Comparison of ENCODE assay signal across 2 cellular contexts in the genomic region with DNA sequence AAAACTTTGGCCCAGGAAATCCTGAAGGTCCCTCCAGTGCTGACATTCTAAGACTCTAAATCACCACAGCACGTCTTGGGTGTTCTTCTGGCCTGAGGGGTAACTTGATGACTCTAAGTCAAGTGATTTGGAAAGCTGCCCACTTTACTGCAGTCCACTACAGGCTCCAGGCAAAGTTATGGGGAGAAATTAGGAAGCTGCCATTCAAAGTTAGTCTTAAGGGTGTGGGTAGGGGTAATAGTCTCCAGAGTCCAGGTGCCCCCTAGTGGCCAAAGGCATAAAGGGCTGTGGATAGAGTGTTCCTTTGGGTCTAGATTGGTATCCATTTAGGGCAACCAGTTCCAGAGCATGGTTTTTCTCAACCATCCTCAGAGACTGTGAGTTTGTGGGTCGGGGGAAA.
TF ChIP-seq lines count a peak whose summit lies in the region.

No MANE protein-coding gene starts in this region.

TF ChIP-seq in HEK293, 187 proteins besides CTCF, POLR2A, EP300 and RAD21 (continued from another document):
- TF ChIP-seq, protein P1, sequence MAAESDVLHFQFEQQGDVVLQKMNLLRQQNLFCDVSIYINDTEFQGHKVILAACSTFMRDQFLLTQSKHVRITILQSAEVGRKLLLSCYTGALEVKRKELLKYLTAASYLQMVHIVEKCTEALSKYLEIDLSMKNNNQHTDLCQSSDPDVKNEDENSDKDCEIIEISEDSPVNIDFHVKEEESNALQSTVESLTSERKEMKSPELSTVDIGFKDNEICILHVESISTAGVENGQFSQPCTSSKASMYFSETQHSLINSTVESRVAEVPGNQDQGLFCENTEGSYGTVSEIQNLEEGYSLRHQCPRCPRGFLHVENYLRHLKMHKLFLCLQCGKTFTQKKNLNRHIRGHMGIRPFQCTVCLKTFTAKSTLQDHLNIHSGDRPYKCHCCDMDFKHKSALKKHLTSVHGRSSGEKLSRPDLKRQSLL (tag by site-specific recombination; IDR thresholded peaks at IDR 0.05) = 0 out of 2 replicates have a peak, but pooled peaks have one; percentile 41
- no peak for TF ChIP-seq ZNF140 (tag by site-specific recombination; IDR thresholded peaks at IDR 0.05)
- TF ChIP-seq, protein P2, sequence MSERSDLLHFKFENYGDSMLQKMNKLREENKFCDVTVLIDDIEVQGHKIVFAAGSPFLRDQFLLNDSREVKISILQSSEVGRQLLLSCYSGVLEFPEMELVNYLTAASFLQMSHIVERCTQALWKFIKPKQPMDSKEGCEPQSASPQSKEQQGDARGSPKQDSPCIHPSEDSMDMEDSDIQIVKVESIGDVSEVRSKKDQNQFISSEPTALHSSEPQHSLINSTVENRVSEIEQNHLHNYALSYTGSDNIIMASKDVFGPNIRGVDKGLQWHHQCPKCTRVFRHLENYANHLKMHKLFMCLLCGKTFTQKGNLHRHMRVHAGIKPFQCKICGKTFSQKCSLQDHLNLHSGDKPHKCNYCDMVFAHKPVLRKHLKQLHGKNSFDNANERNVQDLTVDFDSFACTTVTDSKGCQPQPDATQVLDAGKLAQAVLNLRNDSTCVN (tag by site-specific recombination; optimal IDR thresholded peaks at IDR 0.05) = no peak

TF ChIP-seq in WTC11, 78 proteins besides CTCF, POLR2A, EP300 and RAD21 (continued from another document):
- TF ChIP-seq, protein P3, sequence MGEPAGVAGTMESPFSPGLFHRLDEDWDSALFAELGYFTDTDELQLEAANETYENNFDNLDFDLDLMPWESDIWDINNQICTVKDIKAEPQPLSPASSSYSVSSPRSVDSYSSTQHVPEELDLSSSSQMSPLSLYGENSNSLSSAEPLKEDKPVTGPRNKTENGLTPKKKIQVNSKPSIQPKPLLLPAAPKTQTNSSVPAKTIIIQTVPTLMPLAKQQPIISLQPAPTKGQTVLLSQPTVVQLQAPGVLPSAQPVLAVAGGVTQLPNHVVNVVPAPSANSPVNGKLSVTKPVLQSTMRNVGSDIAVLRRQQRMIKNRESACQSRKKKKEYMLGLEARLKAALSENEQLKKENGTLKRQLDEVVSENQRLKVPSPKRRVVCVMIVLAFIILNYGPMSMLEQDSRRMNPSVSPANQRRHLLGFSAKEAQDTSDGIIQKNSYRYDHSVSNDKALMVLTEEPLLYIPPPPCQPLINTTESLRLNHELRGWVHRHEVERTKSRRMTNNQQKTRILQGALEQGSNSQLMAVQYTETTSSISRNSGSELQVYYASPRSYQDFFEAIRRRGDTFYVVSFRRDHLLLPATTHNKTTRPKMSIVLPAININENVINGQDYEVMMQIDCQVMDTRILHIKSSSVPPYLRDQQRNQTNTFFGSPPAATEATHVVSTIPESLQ (CRISPR knock-in tag; IDR thresholded peaks at IDR 0.05) = no peak
- no peak for TF ChIP-seq ESRRA (CRISPR knock-in tag; IDR thresholded peaks at IDR 0.05; ENCODE audit: borderline replicate concordance)
